ENCODE assay signal across 20 cellular contexts in the genomic region with DNA sequence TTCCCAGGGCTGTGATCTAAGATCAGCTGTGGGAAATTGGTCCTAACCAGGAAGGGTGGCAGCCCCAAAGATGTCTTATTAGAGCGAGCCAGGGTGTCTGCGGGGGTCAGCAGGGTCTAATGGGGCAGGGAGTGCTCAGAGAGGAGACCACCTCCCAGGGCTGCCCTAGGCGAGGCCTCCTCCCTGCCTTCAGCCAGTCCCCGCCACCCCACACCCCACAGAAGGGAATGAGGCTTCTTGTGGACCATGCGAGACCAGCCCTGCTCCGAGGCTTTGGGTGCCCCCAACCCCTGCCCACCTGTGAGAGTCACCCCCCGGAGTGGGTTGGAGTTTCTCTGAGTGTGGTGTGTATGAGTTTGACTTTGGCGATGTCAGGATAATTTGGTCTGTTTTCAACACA. TPM values are rescaled to one million over a fixed set of nuclear protein-coding genes. Genes with fewer than 3 reads are reported as not detected.
DNase-seq lines count a peak whose midpoint lies in the region; ATAC-seq, FAIRE-seq and TF ChIP-seq lines count a peak whose summit lies in the region.
"Had no signal": no experiment of that assay in that cellular context is flagged by ENCODE, and none has a peak within 500 bp of the region (broad histone marks: within the 10 kb centered on the region; RNA-seq: fewer than 3 reads in every experiment).

No MANE protein-coding gene starts in this region.

- DNase-seq in AG04450 (ENCODE audit: low read depth, low spot score) (no peak), GM12878 (ENCODE audit: low read depth, low spot score) (no peak), left ventricle myocardium inferior (peak; percentile 8), caudate nucleus (lab: John Stamatoyannopoulos, UW) (no peak), germinal center (ENCODE audit: low spot score) (no peak), NCI-H526 treated with DMSO at 0.1 percent for 48 hours (lab: John Stamatoyannopoulos, UW) (no peak), NCI-H1417 (lab: John Stamatoyannopoulos, UW) (no peak)
- DNase-seq: ACHN; activated CD4-positive, CD25-positive, alpha-beta regulatory T cell; activated CD8-positive, alpha-beta memory T cell treated with anti-CD3 and anti-CD28 coated beads for 24 hours; activated naive CD8-positive, alpha-beta T cell treated with anti-CD3 and anti-CD28 coated beads, Interleukin-2, amount 10 ng/mL, durations not matched to agents 7 days and 5 days; CD4-positive, alpha-beta T cell; DMS53; endodermal cell; NCI-H1092 treated with DMSO at 0.1 percent for 48 hours; NCI-H526; SIG-M5 had no signal

- H4K20me1 ChIP-seq in GM12878 (ENCODE audit: control insufficient read depth, insufficient read depth): no peaks in the 10 kb centered on the region; the same call in 1 of the 2 replicates

- H3K4me2 ChIP-seq in GM12878 (ENCODE audit: control insufficient read depth, insufficient read depth): no peak overlapping the region
- peak overlapping the region; percentile 4 for H3K4me2 ChIP-seq in skeletal muscle satellite cell (ENCODE audit: low read length)

- SMC1A ChIA-PET in GM12878 (lab: Charles Lee; ENCODE audit: uncharacterized antibody, unreplicated experiment): no interaction called here

- H2AFZ ChIP-seq in GM12878 (ENCODE audit: control insufficient read depth, low read depth, low read length): no peak overlapping the region

- H3K4me3 ChIP-seq in AG04450 (ENCODE audit: low read depth, low read length) (no peak overlapping the region), GM12878 (no peak overlapping the region), left ventricle myocardium inferior (no peak overlapping the region), skeletal muscle satellite cell (ENCODE audit: low read length) (no peak overlapping the region)
- H3K4me3 ChIP-seq: pancreas had no signal

- CTCF ChIA-PET in AG04450 (lab: Charles Lee) (no interaction called here), GM12878 (lab: Yijun Ruan, JAX) (interaction anchor here (0.5 to 0.6 kb wide), 3 partner anchors 52 to 95 kb away, joined by 3 read pairs; no protein-coding TSS in a partner anchor)

- intact Hi-C loops in GM12878 (cut with micrococcal nuclease; ENCODE audit: unreplicated experiment) (no loop called here), left ventricle myocardium inferior (cut with micrococcal nuclease) (no loop called here)

- H3K4me1 ChIP-seq in GM12878 (ENCODE audit: control insufficient read depth, insufficient read depth, low read length) (peaks cover 3% of the 10 kb centered on the region), left ventricle myocardium inferior (peaks cover 23% of the 10 kb centered on the region), skeletal muscle satellite cell (ENCODE audit: control insufficient read depth, insufficient read depth, low read length) (peaks cover 44% of the 10 kb centered on the region)

- H3K9ac ChIP-seq in GM12878 (ENCODE audit: control insufficient read depth, insufficient read depth, low read length) (no peak overlapping the region), skeletal muscle satellite cell (ENCODE audit: low read depth, low read length) (peak overlapping the region; percentile 9)

- H3K9me3 ChIP-seq in AG04450 (ENCODE audit: control insufficient read depth, insufficient read depth, low read length) (no peaks in the 10 kb centered on the region; the same call in 1 of the 2 replicates), GM12878 (replicated peaks; ENCODE audit: control insufficient read depth, insufficient read depth, low read length) (no peaks in the 10 kb centered on the region; the same call in 2 of the 3 replicates), left ventricle myocardium inferior (replicated peaks) (no peaks in the 10 kb centered on the region), skeletal muscle satellite cell (replicated peaks; ENCODE audit: low read length) (no peaks in the 10 kb centered on the region)
- H3K9me3 ChIP-seq: pancreas had no signal

- TF ChIP-seq CTCF in AG04450 (IDR thresholded peaks at IDR 0.05; ENCODE audit: low read depth, low read length): no peak
- TF ChIP-seq CTCF in GM12878 (IDR thresholded peaks at IDR 0.05 in 2 of 3, conservative IDR thresholded peaks at IDR 0.05 in 1 of 3; ENCODE audit: control insufficient read depth in 2 of 3, extremely low read depth in 1 of 3, insufficient read depth in 1 of 3, low read depth in 3 of 3, low read length in 3 of 3): no peak
- no peak for TF ChIP-seq CTCF in left ventricle myocardium inferior (IDR thresholded peaks at IDR 0.05; ENCODE audit: borderline replicate concordance)

- H3K27me3 ChIP-seq in AG04450 (ENCODE audit: control insufficient read depth, insufficient read depth, low read length) (no peaks in the 10 kb centered on the region), GM12878 (replicated peaks in 1 of 2; ENCODE audit: control insufficient read depth in 2 of 2, insufficient read depth in 2 of 2, low read length in 1 of 2) (no peaks in the 10 kb centered on the region), left ventricle myocardium inferior (ENCODE audit: low read depth) (no peaks in the 10 kb centered on the region), skeletal muscle satellite cell (ENCODE audit: control insufficient read depth, insufficient read depth, low read length) (no peaks in the 10 kb centered on the region)
- H3K27me3 ChIP-seq: pancreas had no signal

- H3K36me3 ChIP-seq in GM12878 (ENCODE audit: control insufficient read depth in 2 of 2, insufficient read depth in 2 of 2, low read length in 1 of 2) (no peaks in the 10 kb centered on the region; a peak in 1 of 4 replicates), left ventricle myocardium inferior (no peaks in the 10 kb centered on the region), skeletal muscle satellite cell (ENCODE audit: insufficient read depth, low read length) (peaks cover 34% of the 10 kb centered on the region)
- H3K36me3 ChIP-seq: pancreas had no signal

- TF ChIP-seq RAD21 in GM12878 (IDR thresholded peaks at IDR 0.05; ENCODE audit: insufficient read depth, low read depth, low read length): no peak

- BruUV-seq in GM12878 (replicated peaks; lab: Mats Ljungman, UMichigan): no TSS peak

- H3K27ac ChIP-seq in AG04450 (ENCODE audit: low read depth, low read length): peak overlapping the region; percentile 86
- H3K27ac ChIP-seq in GM12878 (ENCODE audit: control insufficient read depth, insufficient read depth): 0 out of 2 replicates have a peak overlapping the region, but pooled peaks have one; percentile 18
- H3K27ac ChIP-seq in left ventricle myocardium inferior (replicated peaks): peak overlapping the region; percentile 62
- no peak overlapping the region for H3K27ac ChIP-seq in caudate nucleus (ENCODE audit: low read depth, low read length)

- in situ Hi-C loops in GM12878 (cut with MboI): no loop called here

- H3K79me2 ChIP-seq in GM12878 (ENCODE audit: control insufficient read depth, insufficient read depth, low read length): peaks cover 4% of the 10 kb centered on the region

- no peak for TF ChIP-seq POLR2A in GM12878 (IDR thresholded peaks at IDR 0.05; ENCODE audit: low read depth, low read length)

- TF ChIP-seq EP300 in GM12878 (IDR thresholded peaks at IDR 0.05; ENCODE audit: borderline replicate concordance in 1 of 2, control insufficient read depth in 1 of 2, low read depth in 2 of 2, low read length in 2 of 2): no peak

- 99% methylated on average over 8 of the region's 8 CpGs for WGBS in GM12878 (ENCODE audit: insufficient coverage, insufficient replicate concordance, low lambda C conversion rate, missing lambda C conversion rate)

- ATAC-seq in GM12878: no peak
- ATAC-seq: left lobe of liver had no signal

- RAD21 ChIA-PET in GM12878 (lab: Charles Lee; ENCODE audit: unreplicated experiment): no interaction called here

- no peak for FAIRE-seq in GM12878 (lab: Jason Lieb, UNC)
- FAIRE-seq: pancreas had no signal

- POLR2A ChIA-PET in AG04450 (lab: Yijun Ruan, JAX) (no interaction called here), GM12878 (lab: Charles Lee) (no interaction called here)

TF ChIP-seq in GM12878, 131 proteins besides CTCF, POLR2A, EP300 and RAD21 (continues in another document):
- TF ChIP-seq ZSCAN29 (IDR thresholded peaks at IDR 0.05) (no peak), TBL1XR1 (IDR thresholded peaks at IDR 0.05; ENCODE audit: low read depth, low read length) (no peak)

RNA-seq across cellular contexts. Expression of a gene that starts 37.8 kb away (rescaled TPM):
- 38.1 and 40.8 TPM in 2 replicates for polyA plus RNA-seq in AG04450 (2011; rRNA removed)
- polyA minus RNA-seq in AG04450 (2011; rRNA and poly(A)+ RNA removed): 63.6 and 78.2 TPM in 2 replicates
- total RNA-seq in GM12878 (2013; cell fraction: nucleolus; rRNA removed): 3.6 and 4.1 TPM in 2 replicates
- total RNA-seq in GM12878 (2014; rRNA removed): 0.60 and 1.4 TPM in 2 replicates
- 0.41 and 0.54 TPM in 2 replicates for total RNA-seq in GM12878 (2014; rRNA removed; fragmentation: Illumina TruSeq; extraction: Trizol)
- total RNA-seq in GM12878 (2021): 0.51 and 0.87 TPM in 2 replicates
- polyA plus RNA-seq in GM12878 (2011; ENCODE audit: low read depth): 1.00 TPM
- 1.3 and 1.8 TPM in 2 replicates for polyA plus RNA-seq in GM12878 (2011; rRNA removed)
- polyA plus RNA-seq in GM12878 (2011; cell fraction: cytosol; rRNA removed): 2.1 and 2.5 TPM in 2 replicates
- 2.2 and 2.8 TPM in 2 replicates for polyA plus RNA-seq in GM12878 (2011; cell fraction: nucleus; rRNA removed)
- 0.91 and 1.1 TPM in 2 replicates for polyA plus RNA-seq in GM12878 (2012)
- 0.66 and 0.95 TPM in 2 replicates for polyA plus RNA-seq in GM12878 (2014; fragmentation: Illumina TruSeq; extraction: Trizol)
- under 1 TPM; 0.11 to 0.60 TPM for polyA plus RNA-seq in GM12878 (2014; fragmentation: Nextera tagmentation; extraction: Ambion mirVana)
- 0.32 and 0.79 TPM in 2 replicates for polyA plus RNA-seq in GM12878 (2014; rRNA removed)
- polyA plus RNA-seq in GM12878 (2016; fragmentation: Nextera tagmentation; extraction: Ambion mirVana): under 1 TPM; 0.43 to 0.53 TPM
- 2.6 and 2.9 TPM in 2 replicates for polyA minus RNA-seq in GM12878 (2011; rRNA and poly(A)+ RNA removed)
- polyA minus RNA-seq in GM12878 (2011; cell fraction: cytosol; rRNA and poly(A)+ RNA removed): 1.0 and 1.5 TPM in 2 replicates
- polyA minus RNA-seq in GM12878 (2011; cell fraction: nucleus; rRNA and poly(A)+ RNA removed): 1.3 and 3.4 TPM in 2 replicates
- total RNA-seq in left ventricle myocardium inferior: 12.3 TPM
- total RNA-seq in skeletal muscle satellite cell (2012; rRNA removed): 23.6 and 32.5 TPM in 2 replicates
